Comparison of ENCODE assay signal across 1 cellular context in the genomic region with DNA sequence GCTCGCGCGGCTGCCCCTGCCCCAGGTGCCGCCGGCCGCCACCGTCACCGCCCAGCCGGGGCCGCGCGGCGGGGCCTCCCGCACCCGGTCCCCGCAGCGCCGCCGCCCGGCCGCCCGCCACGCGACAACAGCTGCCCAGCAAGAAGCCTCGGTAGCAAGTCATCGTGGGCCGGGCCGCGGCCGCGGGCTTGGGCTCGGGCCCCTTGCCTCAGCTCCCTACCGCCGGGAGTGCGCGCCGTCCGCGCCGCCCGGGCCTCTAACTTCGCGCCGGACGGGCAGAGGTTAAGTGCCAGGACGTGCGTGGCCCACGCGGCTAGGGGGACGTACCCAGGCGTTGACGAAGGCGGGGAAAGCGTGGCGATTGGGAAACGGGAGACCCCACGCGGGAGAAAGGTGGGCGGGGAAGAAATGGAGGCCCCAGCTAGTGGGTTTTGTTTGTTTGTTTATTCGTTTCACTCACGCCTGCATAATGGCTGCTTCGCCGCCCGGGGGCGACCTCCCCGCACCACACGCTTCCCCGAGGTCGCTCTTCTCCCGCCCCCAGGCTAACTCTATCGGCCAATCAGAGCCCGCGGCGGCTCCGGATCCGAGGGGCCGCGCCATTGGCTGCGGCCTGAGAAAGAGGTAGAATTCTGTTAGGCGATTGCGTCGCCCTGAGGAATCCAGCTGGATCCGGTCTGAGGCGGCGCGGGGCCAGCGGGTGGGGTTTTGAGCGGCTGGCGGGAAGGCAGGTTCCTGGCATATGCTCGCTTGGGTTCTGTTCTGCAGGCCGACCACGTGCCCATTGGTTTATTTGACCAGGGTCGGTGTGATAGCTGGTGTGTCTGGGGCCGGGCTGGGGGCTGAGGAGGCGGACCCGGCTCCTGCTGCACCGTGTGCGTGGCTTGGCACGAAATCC.
TF ChIP-seq lines count a peak whose summit lies in the region.

A gene with protein sequence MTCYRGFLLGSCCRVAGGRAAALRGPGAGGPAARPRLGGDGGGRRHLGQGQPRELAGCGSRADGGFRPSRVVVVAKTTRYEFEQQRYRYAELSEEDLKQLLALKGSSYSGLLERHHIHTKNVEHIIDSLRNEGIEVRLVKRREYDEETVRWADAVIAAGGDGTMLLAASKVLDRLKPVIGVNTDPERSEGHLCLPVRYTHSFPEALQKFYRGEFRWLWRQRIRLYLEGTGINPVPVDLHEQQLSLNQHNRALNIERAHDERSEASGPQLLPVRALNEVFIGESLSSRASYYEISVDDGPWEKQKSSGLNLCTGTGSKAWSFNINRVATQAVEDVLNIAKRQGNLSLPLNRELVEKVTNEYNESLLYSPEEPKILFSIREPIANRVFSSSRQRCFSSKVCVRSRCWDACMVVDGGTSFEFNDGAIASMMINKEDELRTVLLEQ (minus strand): TSS at position 290 of the 898 bp plus-strand sequence. CDS start 127 bp downstream, at position 163.

TF ChIP-seq in HepG2, 621 proteins besides CTCF, POLR2A, EP300 and RAD21 (continued from another document and continues in another):
- TF ChIP-seq, protein P1, sequence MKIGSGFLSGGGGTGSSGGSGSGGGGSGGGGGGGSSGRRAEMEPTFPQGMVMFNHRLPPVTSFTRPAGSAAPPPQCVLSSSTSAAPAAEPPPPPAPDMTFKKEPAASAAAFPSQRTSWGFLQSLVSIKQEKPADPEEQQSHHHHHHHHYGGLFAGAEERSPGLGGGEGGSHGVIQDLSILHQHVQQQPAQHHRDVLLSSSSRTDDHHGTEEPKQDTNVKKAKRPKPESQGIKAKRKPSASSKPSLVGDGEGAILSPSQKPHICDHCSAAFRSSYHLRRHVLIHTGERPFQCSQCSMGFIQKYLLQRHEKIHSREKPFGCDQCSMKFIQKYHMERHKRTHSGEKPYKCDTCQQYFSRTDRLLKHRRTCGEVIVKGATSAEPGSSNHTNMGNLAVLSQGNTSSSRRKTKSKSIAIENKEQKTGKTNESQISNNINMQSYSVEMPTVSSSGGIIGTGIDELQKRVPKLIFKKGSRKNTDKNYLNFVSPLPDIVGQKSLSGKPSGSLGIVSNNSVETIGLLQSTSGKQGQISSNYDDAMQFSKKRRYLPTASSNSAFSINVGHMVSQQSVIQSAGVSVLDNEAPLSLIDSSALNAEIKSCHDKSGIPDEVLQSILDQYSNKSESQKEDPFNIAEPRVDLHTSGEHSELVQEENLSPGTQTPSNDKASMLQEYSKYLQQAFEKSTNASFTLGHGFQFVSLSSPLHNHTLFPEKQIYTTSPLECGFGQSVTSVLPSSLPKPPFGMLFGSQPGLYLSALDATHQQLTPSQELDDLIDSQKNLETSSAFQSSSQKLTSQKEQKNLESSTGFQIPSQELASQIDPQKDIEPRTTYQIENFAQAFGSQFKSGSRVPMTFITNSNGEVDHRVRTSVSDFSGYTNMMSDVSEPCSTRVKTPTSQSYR (CRISPR knock-in tag; IDR thresholded peaks at IDR 0.05; ENCODE audit: borderline replicate concordance) = no peak
- TF ChIP-seq ATM (IDR thresholded peaks at IDR 0.05; ENCODE audit: borderline replicate concordance) (no peak), ZNF274 (CRISPR knock-in tag; IDR thresholded peaks at IDR 0.05) (peak; percentile 24; the same call in 1 of the 2 replicates), SNAI1 (CRISPR knock-in tag; IDR thresholded peaks at IDR 0.05; ENCODE audit: borderline replicate concordance) (peak; percentile 60; the same call in 1 of the 2 replicates), SPEN (CRISPR knock-in tag; IDR thresholded peaks at IDR 0.05; ENCODE audit: low read depth) (peak; percentile 74), STAT5B (CRISPR knock-in tag; IDR thresholded peaks at IDR 0.05) (no peak), DNMT3B (CRISPR knock-in tag; conservative IDR thresholded peaks at IDR 0.05) (peak; percentile 55; the same call in 1 of the 2 replicates), KLF15 (CRISPR knock-in tag; IDR thresholded peaks at IDR 0.05; ENCODE audit: borderline replicate concordance) (peak; percentile 81; the same call in 1 of the 2 replicates), SMC3 (IDR thresholded peaks at IDR 0.05; ENCODE audit: low read length) (peak; percentile 14; the same call in 1 of the 2 replicates), ZNF335 (CRISPR knock-in tag; IDR thresholded peaks at IDR 0.05) (no peak), PLRG1 (conservative IDR thresholded peaks at IDR 0.05) (no peak), MBNL3 (CRISPR knock-in tag; conservative IDR thresholded peaks at IDR 0.05) (no peak), NCOA1 (CRISPR knock-in tag; IDR thresholded peaks at IDR 0.05) (peak; percentile 78; the same call in 1 of the 2 replicates), LCORL (IDR thresholded peaks at IDR 0.05) (no peak), LCORL (CRISPR knock-in tag; IDR thresholded peaks at IDR 0.05) (peak; percentile 78), PRPF4 (IDR thresholded peaks at IDR 0.05; ENCODE audit: low read depth, low read length, poor library complexity, severe bottlenecking) (no peak), ZNF12 (CRISPR knock-in tag; IDR thresholded peaks at IDR 0.05) (peak; percentile 32; the same call in 1 of the 2 replicates), HNRNPLL (IDR thresholded peaks at IDR 0.05; ENCODE audit: low read depth, low read length, poor library complexity, severe bottlenecking) (peak; percentile 64), MEF2D (CRISPR knock-in tag; IDR thresholded peaks at IDR 0.05) (peak; percentile 73), ZNF737 (CRISPR knock-in tag; IDR thresholded peaks at IDR 0.05; ENCODE audit: borderline replicate concordance) (no peak), ZNF354B (CRISPR knock-in tag; IDR thresholded peaks at IDR 0.05) (0 out of 2 replicates have a peak, but pooled peaks have one; percentile 10), ZNF746 (CRISPR knock-in tag; IDR thresholded peaks at IDR 0.05) (no peak), NR3C1 (CRISPR knock-in tag; IDR thresholded peaks at IDR 0.05) (no peak), HNRNPUL1 (IDR thresholded peaks at IDR 0.05; ENCODE audit: low read depth, low read length) (no peak), ZNF30 (CRISPR knock-in tag; IDR thresholded peaks at IDR 0.05) (no peak; the same call in 1 of the 2 replicates), ZNF251 (CRISPR knock-in tag; IDR thresholded peaks at IDR 0.05) (no peak), ZNF34 (CRISPR knock-in tag; IDR thresholded peaks at IDR 0.05; ENCODE audit: borderline replicate concordance) (no peak), PHF20 (CRISPR knock-in tag; IDR thresholded peaks at IDR 0.05) (peak; percentile 59), PHF21A (CRISPR knock-in tag; IDR thresholded peaks at IDR 0.05) (peak; percentile 64), ZNF75D (CRISPR knock-in tag; IDR thresholded peaks at IDR 0.05; ENCODE audit: borderline replicate concordance) (no peak)
- TF ChIP-seq, protein P2, sequence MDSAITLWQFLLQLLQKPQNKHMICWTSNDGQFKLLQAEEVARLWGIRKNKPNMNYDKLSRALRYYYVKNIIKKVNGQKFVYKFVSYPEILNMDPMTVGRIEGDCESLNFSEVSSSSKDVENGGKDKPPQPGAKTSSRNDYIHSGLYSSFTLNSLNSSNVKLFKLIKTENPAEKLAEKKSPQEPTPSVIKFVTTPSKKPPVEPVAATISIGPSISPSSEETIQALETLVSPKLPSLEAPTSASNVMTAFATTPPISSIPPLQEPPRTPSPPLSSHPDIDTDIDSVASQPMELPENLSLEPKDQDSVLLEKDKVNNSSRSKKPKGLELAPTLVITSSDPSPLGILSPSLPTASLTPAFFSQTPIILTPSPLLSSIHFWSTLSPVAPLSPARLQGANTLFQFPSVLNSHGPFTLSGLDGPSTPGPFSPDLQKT (CRISPR knock-in tag; IDR thresholded peaks at IDR 0.05; ENCODE audit: borderline replicate concordance) = no peak
- TF ChIP-seq, protein P3, sequence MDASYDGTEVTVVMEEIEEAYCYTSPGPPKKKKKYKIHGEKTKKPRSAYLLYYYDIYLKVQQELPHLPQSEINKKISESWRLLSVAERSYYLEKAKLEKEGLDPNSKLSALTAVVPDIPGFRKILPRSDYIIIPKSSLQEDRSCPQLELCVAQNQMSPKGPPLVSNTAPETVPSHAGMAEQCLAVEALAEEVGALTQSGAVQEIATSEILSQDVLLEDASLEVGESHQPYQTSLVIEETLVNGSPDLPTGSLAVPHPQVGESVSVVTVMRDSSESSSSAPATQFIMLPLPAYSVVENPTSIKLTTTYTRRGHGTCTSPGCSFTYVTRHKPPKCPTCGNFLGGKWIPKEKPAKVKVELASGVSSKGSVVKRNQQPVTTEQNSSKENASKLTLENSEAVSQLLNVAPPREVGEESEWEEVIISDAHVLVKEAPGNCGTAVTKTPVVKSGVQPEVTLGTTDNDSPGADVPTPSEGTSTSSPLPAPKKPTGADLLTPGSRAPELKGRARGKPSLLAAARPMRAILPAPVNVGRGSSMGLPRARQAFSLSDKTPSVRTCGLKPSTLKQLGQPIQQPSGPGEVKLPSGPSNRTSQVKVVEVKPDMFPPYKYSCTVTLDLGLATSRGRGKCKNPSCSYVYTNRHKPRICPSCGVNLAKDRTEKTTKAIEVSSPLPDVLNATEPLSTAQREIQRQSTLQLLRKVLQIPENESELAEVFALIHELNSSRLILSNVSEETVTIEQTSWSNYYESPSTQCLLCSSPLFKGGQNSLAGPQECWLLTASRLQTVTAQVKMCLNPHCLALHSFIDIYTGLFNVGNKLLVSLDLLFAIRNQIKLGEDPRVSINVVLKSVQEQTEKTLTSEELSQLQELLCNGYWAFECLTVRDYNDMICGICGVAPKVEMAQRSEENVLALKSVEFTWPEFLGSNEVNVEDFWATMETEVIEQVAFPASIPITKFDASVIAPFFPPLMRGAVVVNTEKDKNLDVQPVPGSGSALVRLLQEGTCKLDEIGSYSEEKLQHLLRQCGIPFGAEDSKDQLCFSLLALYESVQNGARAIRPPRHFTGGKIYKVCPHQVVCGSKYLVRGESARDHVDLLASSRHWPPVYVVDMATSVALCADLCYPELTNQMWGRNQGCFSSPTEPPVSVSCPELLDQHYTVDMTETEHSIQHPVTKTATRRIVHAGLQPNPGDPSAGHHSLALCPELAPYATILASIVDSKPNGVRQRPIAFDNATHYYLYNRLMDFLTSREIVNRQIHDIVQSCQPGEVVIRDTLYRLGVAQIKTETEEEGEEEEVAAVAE (CRISPR knock-in tag; IDR thresholded peaks at IDR 0.05; ENCODE audit: borderline replicate concordance) = peak; percentile 84; the same call in 1 of the 2 replicates
- TF ChIP-seq, protein P4, sequence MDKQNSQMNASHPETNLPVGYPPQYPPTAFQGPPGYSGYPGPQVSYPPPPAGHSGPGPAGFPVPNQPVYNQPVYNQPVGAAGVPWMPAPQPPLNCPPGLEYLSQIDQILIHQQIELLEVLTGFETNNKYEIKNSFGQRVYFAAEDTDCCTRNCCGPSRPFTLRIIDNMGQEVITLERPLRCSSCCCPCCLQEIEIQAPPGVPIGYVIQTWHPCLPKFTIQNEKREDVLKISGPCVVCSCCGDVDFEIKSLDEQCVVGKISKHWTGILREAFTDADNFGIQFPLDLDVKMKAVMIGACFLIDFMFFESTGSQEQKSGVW (CRISPR knock-in tag; IDR thresholded peaks at IDR 0.05; ENCODE audit: borderline replicate concordance) = no peak; the same call in 1 of the 2 replicates
- TF ChIP-seq, protein P5, sequence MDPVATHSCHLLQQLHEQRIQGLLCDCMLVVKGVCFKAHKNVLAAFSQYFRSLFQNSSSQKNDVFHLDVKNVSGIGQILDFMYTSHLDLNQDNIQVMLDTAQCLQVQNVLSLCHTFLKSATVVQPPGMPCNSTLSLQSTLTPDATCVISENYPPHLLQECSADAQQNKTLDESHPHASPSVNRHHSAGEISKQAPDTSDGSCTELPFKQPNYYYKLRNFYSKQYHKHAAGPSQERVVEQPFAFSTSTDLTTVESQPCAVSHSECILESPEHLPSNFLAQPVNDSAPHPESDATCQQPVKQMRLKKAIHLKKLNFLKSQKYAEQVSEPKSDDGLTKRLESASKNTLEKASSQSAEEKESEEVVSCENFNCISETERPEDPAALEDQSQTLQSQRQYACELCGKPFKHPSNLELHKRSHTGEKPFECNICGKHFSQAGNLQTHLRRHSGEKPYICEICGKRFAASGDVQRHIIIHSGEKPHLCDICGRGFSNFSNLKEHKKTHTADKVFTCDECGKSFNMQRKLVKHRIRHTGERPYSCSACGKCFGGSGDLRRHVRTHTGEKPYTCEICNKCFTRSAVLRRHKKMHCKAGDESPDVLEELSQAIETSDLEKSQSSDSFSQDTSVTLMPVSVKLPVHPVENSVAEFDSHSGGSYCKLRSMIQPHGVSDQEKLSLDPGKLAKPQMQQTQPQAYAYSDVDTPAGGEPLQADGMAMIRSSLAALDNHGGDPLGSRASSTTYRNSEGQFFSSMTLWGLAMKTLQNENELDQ (CRISPR knock-in tag; IDR thresholded peaks at IDR 0.05; ENCODE audit: borderline replicate concordance) = peak; percentile 82; the same call in 1 of the 2 replicates
- TF ChIP-seq, protein P6, sequence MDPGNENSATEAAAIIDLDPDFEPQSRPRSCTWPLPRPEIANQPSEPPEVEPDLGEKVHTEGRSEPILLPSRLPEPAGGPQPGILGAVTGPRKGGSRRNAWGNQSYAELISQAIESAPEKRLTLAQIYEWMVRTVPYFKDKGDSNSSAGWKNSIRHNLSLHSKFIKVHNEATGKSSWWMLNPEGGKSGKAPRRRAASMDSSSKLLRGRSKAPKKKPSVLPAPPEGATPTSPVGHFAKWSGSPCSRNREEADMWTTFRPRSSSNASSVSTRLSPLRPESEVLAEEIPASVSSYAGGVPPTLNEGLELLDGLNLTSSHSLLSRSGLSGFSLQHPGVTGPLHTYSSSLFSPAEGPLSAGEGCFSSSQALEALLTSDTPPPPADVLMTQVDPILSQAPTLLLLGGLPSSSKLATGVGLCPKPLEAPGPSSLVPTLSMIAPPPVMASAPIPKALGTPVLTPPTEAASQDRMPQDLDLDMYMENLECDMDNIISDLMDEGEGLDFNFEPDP (CRISPR knock-in tag; conservative IDR thresholded peaks at IDR 0.05) = 0 out of 2 replicates have a peak, but pooled peaks have one; percentile 83
- TF ChIP-seq, protein P7, sequence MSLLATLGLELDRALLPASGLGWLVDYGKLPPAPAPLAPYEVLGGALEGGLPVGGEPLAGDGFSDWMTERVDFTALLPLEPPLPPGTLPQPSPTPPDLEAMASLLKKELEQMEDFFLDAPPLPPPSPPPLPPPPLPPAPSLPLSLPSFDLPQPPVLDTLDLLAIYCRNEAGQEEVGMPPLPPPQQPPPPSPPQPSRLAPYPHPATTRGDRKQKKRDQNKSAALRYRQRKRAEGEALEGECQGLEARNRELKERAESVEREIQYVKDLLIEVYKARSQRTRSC (CRISPR knock-in tag; IDR thresholded peaks at IDR 0.05; ENCODE audit: low read depth) = no peak
- TF ChIP-seq, protein P8, sequence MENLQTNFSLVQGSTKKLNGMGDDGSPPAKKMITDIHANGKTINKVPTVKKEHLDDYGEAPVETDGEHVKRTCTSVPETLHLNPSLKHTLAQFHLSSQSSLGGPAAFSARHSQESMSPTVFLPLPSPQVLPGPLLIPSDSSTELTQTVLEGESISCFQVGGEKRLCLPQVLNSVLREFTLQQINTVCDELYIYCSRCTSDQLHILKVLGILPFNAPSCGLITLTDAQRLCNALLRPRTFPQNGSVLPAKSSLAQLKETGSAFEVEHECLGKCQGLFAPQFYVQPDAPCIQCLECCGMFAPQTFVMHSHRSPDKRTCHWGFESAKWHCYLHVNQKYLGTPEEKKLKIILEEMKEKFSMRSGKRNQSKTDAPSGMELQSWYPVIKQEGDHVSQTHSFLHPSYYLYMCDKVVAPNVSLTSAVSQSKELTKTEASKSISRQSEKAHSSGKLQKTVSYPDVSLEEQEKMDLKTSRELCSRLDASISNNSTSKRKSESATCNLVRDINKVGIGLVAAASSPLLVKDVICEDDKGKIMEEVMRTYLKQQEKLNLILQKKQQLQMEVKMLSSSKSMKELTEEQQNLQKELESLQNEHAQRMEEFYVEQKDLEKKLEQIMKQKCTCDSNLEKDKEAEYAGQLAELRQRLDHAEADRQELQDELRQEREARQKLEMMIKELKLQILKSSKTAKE (CRISPR knock-in tag; IDR thresholded peaks at IDR 0.05; ENCODE audit: borderline replicate concordance) = peak; percentile 42; the same call in 1 of the 2 replicates
